23 cellular contexts compared by ENCODE assay signal in the genomic region with DNA sequence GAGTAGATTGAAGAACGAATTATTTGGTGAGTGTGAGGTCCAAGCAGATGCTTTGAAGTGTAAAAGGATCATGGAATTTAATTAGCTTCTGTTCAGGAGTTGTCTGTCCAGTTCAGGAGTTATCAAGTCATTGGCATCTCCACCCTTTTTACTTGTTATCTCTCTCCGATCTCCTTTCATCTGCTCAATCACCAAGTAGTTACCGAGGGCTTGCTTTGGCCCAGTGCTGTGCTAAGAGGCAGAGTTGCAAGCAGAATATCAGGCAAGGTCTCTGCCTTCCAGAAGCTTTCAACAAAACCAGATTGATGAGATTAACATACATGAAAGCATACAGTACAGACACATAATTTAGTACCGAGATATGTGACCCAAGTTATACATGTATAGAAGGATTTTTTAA. TPM values are rescaled to one million over a fixed set of nuclear protein-coding genes. Genes with fewer than 3 reads are reported as not detected.
DNase-seq lines count a peak whose midpoint lies in the region; TF ChIP-seq lines count a peak whose summit lies in the region.
"Had no signal": no experiment of that assay in that cellular context is flagged by ENCODE, and none has a peak within 500 bp of the region (broad histone marks: within the 10 kb centered on the region; RNA-seq: fewer than 3 reads in every experiment).

No MANE protein-coding gene starts in this region.

- no peak for TF ChIP-seq POLR2A in thyroid gland (IDR thresholded peaks at IDR 0.05)

- no peaks in the 10 kb centered on the region for H3K9me3 Mint-ChIP-seq in activated T-cell treated with anti-CD3 and anti-CD28 coated beads, Interleukin-2, amount 50 U/mL, for 24 hours
- H3K9me3 Mint-ChIP-seq: CD4-positive, alpha-beta T cell; CD8-positive, alpha-beta T cell had no signal

- peaks cover 5% of the 10 kb centered on the region for H3K4me1 Mint-ChIP-seq in activated T-cell treated with anti-CD3 and anti-CD28 coated beads, Interleukin-2, amount 50 U/mL, for 24 hours (ENCODE audit: low read depth)
- H3K4me1 Mint-ChIP-seq: B cell had no signal

- H3K27me3 Mint-ChIP-seq in activated T-cell treated with anti-CD3 and anti-CD28 coated beads, Interleukin-2, amount 50 U/mL, for 24 hours = peaks cover 41% of the 10 kb centered on the region

- H3K9me3 ChIP-seq in thyroid gland = no peaks in the 10 kb centered on the region

- no peak overlapping the region for H3K27ac Mint-ChIP-seq in activated T-cell treated with anti-CD3 and anti-CD28 coated beads, Interleukin-2, amount 50 U/mL, for 24 hours
- H3K27ac Mint-ChIP-seq: B cell; CD4-positive, alpha-beta T cell; CD8-positive, alpha-beta T cell had no signal

- no peaks in the 10 kb centered on the region for H3K36me3 ChIP-seq in thyroid gland
- H3K36me3 ChIP-seq: BLaER1 treated with 17β-estradiol and CSF1 and Interleukin-3, amounts not matched to agents 10 nM and 100 nM had no signal

- H3K27me3 ChIP-seq in thyroid gland = no peaks in the 10 kb centered on the region
- H3K27me3 ChIP-seq: BLaER1 treated with 17β-estradiol and CSF1 and Interleukin-3, amounts not matched to agents 10 nM and 100 nM had no signal

- no peaks in the 10 kb centered on the region for H3K4me1 ChIP-seq in thyroid gland
- H3K4me1 ChIP-seq: BLaER1 treated with 17β-estradiol and CSF1 and Interleukin-3, amounts not matched to agents 10 nM and 100 nM had no signal

- DNase-seq in DMS 273 (lab: John Stamatoyannopoulos, UW; ENCODE audit: unreplicated experiment) = peak; percentile 9
- DNase-seq in DMS 273 treated with DMSO at 0.1 percent for 48 hours (lab: John Stamatoyannopoulos, UW) = no peak
- peak; percentile 10 for DNase-seq in SK-N-DZ (ENCODE audit: low spot score)
- DNase-seq in islet precursor cell = peak; percentile 65
- DNase-seq in thyroid gland = no peak
- DNase-seq in AG08395 (ENCODE audit: low spot score) = no peak
- no peak for DNase-seq in activated T-cell treated with anti-CD3 and anti-CD28 coated beads, Interleukin-2, amount 50 U/mL, for 24 hours
- DNase-seq: 8988T; ACHN; AML-193; CD4-positive, alpha-beta T cell; CD8-positive, alpha-beta T cell; DMS153; DMS53; DMS79; DND-41; EL; GDM1 had no signal

- intact Hi-C loops in thyroid gland (cut with DNase I) = no loop called here

- no peak overlapping the region for H3K4me3 Mint-ChIP-seq in activated T-cell treated with anti-CD3 and anti-CD28 coated beads, Interleukin-2, amount 50 U/mL, for 24 hours
- H3K4me3 Mint-ChIP-seq: B cell; CD4-positive, alpha-beta T cell; CD8-positive, alpha-beta T cell had no signal

- 57 to 63% methylated on average over 4 of the region's 4 CpGs for WGBS in thyroid gland, 2 donors

- H3K27ac ChIP-seq in 22Rv1 = peak overlapping the region; percentile 84
- no peak overlapping the region for H3K27ac ChIP-seq in thyroid gland
- H3K27ac ChIP-seq: BLaER1 treated with 17β-estradiol and CSF1 and Interleukin-3, amounts not matched to agents 10 nM and 100 nM; C4-2B had no signal

- H3K36me3 Mint-ChIP-seq in activated T-cell treated with anti-CD3 and anti-CD28 coated beads, Interleukin-2, amount 50 U/mL, for 24 hours (ENCODE audit: low read depth) = no peaks in the 10 kb centered on the region
- H3K36me3 Mint-ChIP-seq: CD8-positive, alpha-beta T cell had no signal

- TF ChIP-seq CTCF in 22Rv1 (IDR thresholded peaks at IDR 0.05) = no peak
- no peak for TF ChIP-seq CTCF in thyroid gland (IDR thresholded peaks at IDR 0.05)

- H3K4me3 ChIP-seq in thyroid gland (replicated peaks in 1 of 3) = no peak overlapping the region
- H3K4me3 ChIP-seq: BLaER1 treated with 17β-estradiol and CSF1 and Interleukin-3, amounts not matched to agents 10 nM and 100 nM; GM12878 had no signal

RNA-seq across cellular contexts. Expression of a gene that starts 10.2 kb away (rescaled TPM):
- polyA plus RNA-seq in SK-N-DZ (2014; cell fraction: cytosol; rRNA removed) = 13.1 and 17.8 TPM in 2 replicates
- 4.2 and 6.2 TPM in 2 replicates for polyA plus RNA-seq in SK-N-DZ (2014; cell fraction: nucleus; rRNA removed)
- 10 to 100 TPM in 1 of 4 donors, 1 to 10 TPM in 3; 5.7 to 13.6 (median 7.0) TPM for total RNA-seq in thyroid gland

Comparison
In these comparisons a context has a peak if more than half of its experiments do, and no peak if none do; other contexts are left out.
1. DNase-seq: peak in DMS 273 (single experiment), SK-N-DZ (single experiment) and islet precursor cell (single experiment); none in DMS 273 treated with DMSO at 0.1 percent for 48 hours (single experiment), thyroid gland (0 of 2), AG08395 (single experiment) and activated T-cell treated with anti-CD3 and anti-CD28 coated beads, Interleukin-2, amount 50 U/mL, for 24 hours (single experiment).